Comparison of ENCODE assay signal across 17 cellular contexts in genomic region chr12:14207946-14208612, GRCh38.
DNase-seq lines count a peak whose midpoint lies in the region; ATAC-seq, FAIRE-seq and TF ChIP-seq lines count a peak whose summit lies in the region.
"Had no signal": no experiment of that assay in that cellular context is flagged by ENCODE, and none has a peak within 500 bp of the region (broad histone marks: within the 10 kb centered on the region; RNA-seq: fewer than 3 reads in every experiment).

No MANE protein-coding gene starts in this region.

- no peaks in the 10 kb centered on the region for H3K9me3 ChIP-seq in keratinocyte (ENCODE audit: control insufficient read depth, low read depth, low read length)
- H3K9me3 ChIP-seq in stomach = no peaks in the 10 kb centered on the region

- peaks cover 14% of the 10 kb centered on the region for H3K9me2 ChIP-seq in GM23338 (ENCODE audit: insufficient read depth)

- intact Hi-C loops in stomach (cut with DNase I; ENCODE audit: low total_unique reads) = no loop called here

- WGBS in stomach, 5 donors = 28 to 59% (median 37%) methylated on average over 3 of the region's 3 CpGs

- peak; percentile 77 for FAIRE-seq in keratinocyte (lab: Jason Lieb, UNC)
- FAIRE-seq: islet of Langerhans had no signal

- no peak overlapping the region for H3K4me3 Mint-ChIP-seq in GM23338
- H3K4me3 Mint-ChIP-seq: activated CD4-positive, alpha-beta T cell treated with anti-CD3 and anti-CD28 coated beads for 36 hours; activated T-cell treated with anti-CD3 and anti-CD28 coated beads, Interleukin-2, amount 50 U/mL, for 4 hours; CD14-positive monocyte; naive thymus-derived CD8-positive, alpha-beta T cell; T-cell had no signal

- H3K79me2 ChIP-seq in GM23338 (replicated peaks; ENCODE audit: insufficient read depth) (no peaks in the 10 kb centered on the region), keratinocyte (ENCODE audit: control insufficient read depth, insufficient read depth, low read length) (no peaks in the 10 kb centered on the region)

- ATAC-seq in GM23338 (peak; percentile 60; the same call in 2 of the 3 replicates), GM18870 (IDR thresholded peaks at IDR 0.05; ENCODE audit: unreplicated experiment) (no peak)
- ATAC-seq: activated CD4-positive, alpha-beta T cell treated with anti-CD3 and anti-CD28 coated beads for 36 hours; activated T-cell treated with anti-CD3 and anti-CD28 coated beads, Interleukin-2, amount 50 U/mL, for 4 hours; naive thymus-derived CD8-positive, alpha-beta T cell; T-cell had no signal

- H3K36me3 ChIP-seq in GM23338 (ENCODE audit: insufficient read depth) (no peaks in the 10 kb centered on the region), keratinocyte (ENCODE audit: control insufficient read depth in 2 of 2, extremely low read depth in 1 of 2, insufficient read depth in 2 of 2, low read length in 2 of 2) (no peaks in the 10 kb centered on the region), stomach (no peaks in the 10 kb centered on the region)

- peaks cover 4% of the 10 kb centered on the region for H3K9me3 Mint-ChIP-seq in GM23338
- H3K9me3 Mint-ChIP-seq: activated T-cell treated with anti-CD3 and anti-CD28 coated beads, Interleukin-2, amount 50 U/mL, for 4 hours had no signal

- dilution Hi-C loops in keratinocyte (cut with MboI; ENCODE audit: extremely low pct_ligation_motif_present, low sequenced_read_pairs) = no loop called here

- H3K27ac Mint-ChIP-seq in GM23338 = no peak overlapping the region
- H3K27ac Mint-ChIP-seq: activated CD4-positive, alpha-beta T cell treated with anti-CD3 and anti-CD28 coated beads for 36 hours; CD14-positive monocyte; naive thymus-derived CD8-positive, alpha-beta T cell; T-cell had no signal

- peaks cover 6% of the 10 kb centered on the region for H3K27me3 Mint-ChIP-seq in GM23338 (ENCODE audit: insufficient read depth, low read depth, poor library complexity)
- H3K27me3 Mint-ChIP-seq: activated CD4-positive, alpha-beta T cell treated with anti-CD3 and anti-CD28 coated beads for 36 hours; T-cell had no signal

- peak; percentile 50 for DNase-seq in GM23338 (ENCODE audit: low spot score)
- peak; percentile 25 for DNase-seq in NCI-H748 treated with DMSO at 0.1 percent for 48 hours (lab: John Stamatoyannopoulos, UW)
- no peak for DNase-seq in keratinocyte (ENCODE audit: low read depth, low spot score)
- DNase-seq in stomach = peak; percentile 65
- DNase-seq in activated CD4-positive, alpha-beta T cell treated with anti-CD3 and anti-CD28 coated beads for 48 hours = no peak
- DNase-seq in RPMI8226 = no peak
- no peak for DNase-seq in NCI-H1930 (lab: John Stamatoyannopoulos, UW)
- DNase-seq: activated CD4-positive, alpha-beta T cell treated with anti-CD3 and anti-CD28 coated beads for 36 hours; activated T-cell treated with anti-CD3 and anti-CD28 coated beads, Interleukin-2, amount 50 U/mL, for 4 hours; amygdala; foreskin melanocyte; naive thymus-derived CD8-positive, alpha-beta T cell; NCI-H187 treated with DMSO at 0.1 percent for 48 hours; T-cell had no signal

- no peak overlapping the region for H3K4me3 ChIP-seq in GM23338
- no peak overlapping the region for H3K4me3 ChIP-seq in keratinocyte (ENCODE audit: control insufficient read depth in 2 of 3, extremely low read depth in 1 of 3, insufficient read depth in 2 of 3, low read depth in 1 of 3, low read length in 3 of 3)
- no peak overlapping the region for H3K4me3 ChIP-seq in stomach

- H3K4me1 ChIP-seq in GM23338 (ENCODE audit: insufficient read depth) (peaks cover 19% of the 10 kb centered on the region), keratinocyte (ENCODE audit: control insufficient read depth, extremely low read depth, insufficient read depth, low read length) (peaks cover 12% of the 10 kb centered on the region), stomach (peaks cover 0 to 16% (median 10%) of the 10 kb centered on the region in 4 donors)

- H3K4me2 ChIP-seq in GM23338 (peak overlapping the region; percentile 64), keratinocyte (ENCODE audit: control insufficient read depth, extremely low read depth, insufficient read depth, low read depth, low read length) (peak overlapping the region; percentile 29)

- no peak for TF ChIP-seq EP300 in stomach (IDR thresholded peaks at IDR 0.05)

- H3K36me3 Mint-ChIP-seq in GM23338 (ENCODE audit: low read depth) = peaks cover 3% of the 10 kb centered on the region; the same call in 1 of the 3 replicates
- H3K36me3 Mint-ChIP-seq: CD14-positive monocyte; naive thymus-derived CD8-positive, alpha-beta T cell had no signal

- no peak for TF ChIP-seq POLR2A in stomach (IDR thresholded peaks at IDR 0.05)

- TF ChIP-seq CTCF in GM23338 (conservative IDR thresholded peaks at IDR 0.05; ENCODE audit: low read depth in 2 of 2) (no peak), keratinocyte (optimal IDR thresholded peaks at IDR 0.05 in 1 of 3, IDR thresholded peaks at IDR 0.05 in 1 of 3, conservative IDR thresholded peaks at IDR 0.05 in 1 of 3; ENCODE audit: extremely low read depth in 1 of 3, insufficient read depth in 2 of 3, low read length in 3 of 3) (no peak), stomach (IDR thresholded peaks at IDR 0.05) (no peak)

- H3K27me3 ChIP-seq in GM23338 (ENCODE audit: insufficient read depth) (no peaks in the 10 kb centered on the region), keratinocyte (ENCODE audit: control insufficient read depth, extremely low read depth, insufficient read depth, low read length) (no peaks in the 10 kb centered on the region), stomach (no peaks in the 10 kb centered on the region)

- H3F3A ChIP-seq in GM23338 (replicated peaks; ENCODE audit: low read depth) = no peaks in the 10 kb centered on the region

- peak overlapping the region; percentile 20 for H2AFZ ChIP-seq in GM23338
- H2AFZ ChIP-seq in keratinocyte (ENCODE audit: control insufficient read depth, low read length) = peak overlapping the region; percentile 63

- H3K4me1 Mint-ChIP-seq in GM23338 = peaks cover 25% of the 10 kb centered on the region
- H3K4me1 Mint-ChIP-seq: activated CD4-positive, alpha-beta T cell treated with anti-CD3 and anti-CD28 coated beads for 36 hours; CD14-positive monocyte; naive thymus-derived CD8-positive, alpha-beta T cell; T-cell had no signal

- H3K27ac ChIP-seq in GM23338 (ENCODE audit: low read depth) (no peak overlapping the region), keratinocyte (ENCODE audit: control insufficient read depth, insufficient read depth, low read length) (no peak overlapping the region), stomach (peak overlapping the region in 2 of 5 donors; percentile 34 to 76)

- no peak overlapping the region for H3K9ac ChIP-seq in keratinocyte (ENCODE audit: control insufficient read depth, extremely low read depth, insufficient read depth, low read length)

- no peaks in the 10 kb centered on the region for H4K20me1 ChIP-seq in GM23338 (replicated peaks; ENCODE audit: insufficient read depth)
- H4K20me1 ChIP-seq in keratinocyte (ENCODE audit: control insufficient read depth, extremely low read depth, insufficient read depth, low read length) = no peaks in the 10 kb centered on the region

- no peaks in the 10 kb centered on the region for H3K9me1 ChIP-seq in keratinocyte (ENCODE audit: control insufficient read depth, extremely low read depth, insufficient read depth, low read length)

TF ChIP-seq in GM23338, 12 proteins besides CTCF, POLR2A, EP300 and RAD21 (continues in another document):
- TF ChIP-seq NANOG (IDR thresholded peaks at IDR 0.05; ENCODE audit: borderline replicate concordance) (no peak), ZNF114 (CRISPR knock-in tag; IDR thresholded peaks at IDR 0.05) (no peak), ZNF331 (CRISPR knock-in tag; IDR thresholded peaks at IDR 0.05; ENCODE audit: low read depth) (no peak), EZH2phosphoT487 (IDR thresholded peaks at IDR 0.05; ENCODE audit: unreplicated experiment) (no peak), EZH2 (IDR thresholded peaks at IDR 0.05; ENCODE audit: low read depth, unreplicated experiment) (no peak)
- TF ChIP-seq, protein P1, sequence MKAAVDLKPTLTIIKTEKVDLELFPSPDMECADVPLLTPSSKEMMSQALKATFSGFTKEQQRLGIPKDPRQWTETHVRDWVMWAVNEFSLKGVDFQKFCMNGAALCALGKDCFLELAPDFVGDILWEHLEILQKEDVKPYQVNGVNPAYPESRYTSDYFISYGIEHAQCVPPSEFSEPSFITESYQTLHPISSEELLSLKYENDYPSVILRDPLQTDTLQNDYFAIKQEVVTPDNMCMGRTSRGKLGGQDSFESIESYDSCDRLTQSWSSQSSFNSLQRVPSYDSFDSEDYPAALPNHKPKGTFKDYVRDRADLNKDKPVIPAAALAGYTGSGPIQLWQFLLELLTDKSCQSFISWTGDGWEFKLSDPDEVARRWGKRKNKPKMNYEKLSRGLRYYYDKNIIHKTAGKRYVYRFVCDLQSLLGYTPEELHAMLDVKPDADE (IDR thresholded peaks at IDR 0.05) = no peak
- TF ChIP-seq, protein P2, sequence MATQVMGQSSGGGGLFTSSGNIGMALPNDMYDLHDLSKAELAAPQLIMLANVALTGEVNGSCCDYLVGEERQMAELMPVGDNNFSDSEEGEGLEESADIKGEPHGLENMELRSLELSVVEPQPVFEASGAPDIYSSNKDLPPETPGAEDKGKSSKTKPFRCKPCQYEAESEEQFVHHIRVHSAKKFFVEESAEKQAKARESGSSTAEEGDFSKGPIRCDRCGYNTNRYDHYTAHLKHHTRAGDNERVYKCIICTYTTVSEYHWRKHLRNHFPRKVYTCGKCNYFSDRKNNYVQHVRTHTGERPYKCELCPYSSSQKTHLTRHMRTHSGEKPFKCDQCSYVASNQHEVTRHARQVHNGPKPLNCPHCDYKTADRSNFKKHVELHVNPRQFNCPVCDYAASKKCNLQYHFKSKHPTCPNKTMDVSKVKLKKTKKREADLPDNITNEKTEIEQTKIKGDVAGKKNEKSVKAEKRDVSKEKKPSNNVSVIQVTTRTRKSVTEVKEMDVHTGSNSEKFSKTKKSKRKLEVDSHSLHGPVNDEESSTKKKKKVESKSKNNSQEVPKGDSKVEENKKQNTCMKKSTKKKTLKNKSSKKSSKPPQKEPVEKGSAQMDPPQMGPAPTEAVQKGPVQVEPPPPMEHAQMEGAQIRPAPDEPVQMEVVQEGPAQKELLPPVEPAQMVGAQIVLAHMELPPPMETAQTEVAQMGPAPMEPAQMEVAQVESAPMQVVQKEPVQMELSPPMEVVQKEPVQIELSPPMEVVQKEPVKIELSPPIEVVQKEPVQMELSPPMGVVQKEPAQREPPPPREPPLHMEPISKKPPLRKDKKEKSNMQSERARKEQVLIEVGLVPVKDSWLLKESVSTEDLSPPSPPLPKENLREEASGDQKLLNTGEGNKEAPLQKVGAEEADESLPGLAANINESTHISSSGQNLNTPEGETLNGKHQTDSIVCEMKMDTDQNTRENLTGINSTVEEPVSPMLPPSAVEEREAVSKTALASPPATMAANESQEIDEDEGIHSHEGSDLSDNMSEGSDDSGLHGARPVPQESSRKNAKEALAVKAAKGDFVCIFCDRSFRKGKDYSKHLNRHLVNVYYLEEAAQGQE (IDR thresholded peaks at IDR 0.05; ENCODE audit: unreplicated experiment) = no peak

Comparison
In these comparisons a context has a peak if more than half of its experiments do, and no peak if none do; other contexts are left out.
1. DNase-seq: peak in GM23338 (single experiment), NCI-H748 treated with DMSO at 0.1 percent for 48 hours (single experiment) and stomach (single experiment); none in keratinocyte (single experiment), activated CD4-positive, alpha-beta T cell treated with anti-CD3 and anti-CD28 coated beads for 48 hours (single experiment), RPMI8226 (single experiment) and NCI-H1930 (0 of 2).